Comparison of ENCODE assay signal across 23 cellular contexts in the genomic region with DNA sequence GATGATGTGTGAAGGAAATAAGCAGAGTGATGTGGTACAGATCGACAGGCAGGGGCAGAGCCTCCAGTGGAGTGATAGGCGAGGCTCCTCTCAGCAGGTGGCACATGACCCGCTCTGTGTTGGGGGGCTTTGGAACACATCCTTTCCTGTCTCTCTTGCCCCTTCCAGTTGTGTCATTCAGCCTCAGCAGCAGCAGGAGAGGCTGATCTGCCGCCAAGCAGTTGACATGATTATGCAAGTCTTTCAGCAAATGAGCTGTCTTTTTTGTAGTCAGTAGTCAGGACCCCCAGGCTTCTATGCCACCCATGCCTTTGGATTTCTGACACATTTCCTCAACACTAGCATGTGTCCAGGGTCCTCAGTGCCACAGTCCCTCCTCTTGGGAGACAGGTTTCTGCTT.
DNase-seq lines count a peak whose midpoint lies in the region; ATAC-seq and TF ChIP-seq lines count a peak whose summit lies in the region.
"Had no signal": no experiment of that assay in that cellular context is flagged by ENCODE, and none has a peak within 500 bp of the region (broad histone marks: within the 10 kb centered on the region; RNA-seq: fewer than 3 reads in every experiment).

No MANE protein-coding gene starts in this region.

- no peaks in the 10 kb centered on the region for H3K36me3 Mint-ChIP-seq in osteocyte (ENCODE audit: unreplicated experiment)
- H3K36me3 Mint-ChIP-seq: CD14-positive monocyte; CD4-positive, CD25-positive, alpha-beta regulatory T cell; CD8-positive, alpha-beta memory T cell had no signal

- H3K36me3 ChIP-seq in lung (ENCODE audit: control insufficient read depth in 2 of 2, insufficient read depth in 2 of 2, low read length in 2 of 2), result no peaks in the 10 kb centered on the region
- no peaks in the 10 kb centered on the region for H3K36me3 ChIP-seq in GM23248 (ENCODE audit: low read depth)
- H3K36me3 ChIP-seq: BE2C, BLaER1 had no signal

- H3K27ac ChIP-seq in lung (ENCODE audit: low read depth in 1 of 2, low read length in 1 of 2) (no peak overlapping the region), GM23248 (no peak overlapping the region)
- H3K27ac ChIP-seq: BLaER1 had no signal

- 74 to 87% methylated on average over 4 of the region's 4 CpGs for WGBS in lung, 2 donors
- WGBS in GM23248 (ENCODE audit: low coverage in 1 of 2, low lambda C conversion rate in 2 of 2, missing lambda C conversion rate in 2 of 2), 2 experiments, result 22 to 26% methylated on average over 4 of the region's 4 CpGs

- H3K9ac ChIP-seq in GM23248, result no peak overlapping the region
- H3K9ac ChIP-seq: BLaER1 had no signal

- H3K27ac Mint-ChIP-seq in osteocyte (ENCODE audit: unreplicated experiment), result no peak overlapping the region
- H3K27ac Mint-ChIP-seq: CD14-positive monocyte; CD4-positive, alpha-beta memory T cell; CD4-positive, CD25-positive, alpha-beta regulatory T cell; CD8-positive, alpha-beta memory T cell had no signal

- in situ Hi-C loops in GM23248 (cut with MboI), result no loop called here

- H3F3A ChIP-seq in GM23248 (ENCODE audit: insufficient read depth), result no peaks in the 10 kb centered on the region

- no peak overlapping the region for H3K4me3 Mint-ChIP-seq in osteocyte (ENCODE audit: unreplicated experiment)
- H3K4me3 Mint-ChIP-seq: CD14-positive monocyte; CD4-positive, alpha-beta memory T cell; CD4-positive, CD25-positive, alpha-beta regulatory T cell had no signal

- H3K9me3 ChIP-seq in lung (ENCODE audit: control insufficient read depth in 2 of 2, insufficient read depth in 1 of 2, low read length in 1 of 2), result peaks cover 3 to 23% of the 10 kb centered on the region in 2 donors
- H3K9me3 ChIP-seq in GM23248 (ENCODE audit: low read depth), result no peaks in the 10 kb centered on the region
- H3K9me3 ChIP-seq: BE2C had no signal

- H3K27me3 ChIP-seq in lung (ENCODE audit: control insufficient read depth, insufficient read depth), result no peaks in the 10 kb centered on the region
- H3K27me3 ChIP-seq in GM23248 (replicated peaks; ENCODE audit: insufficient read depth), result no peaks in the 10 kb centered on the region
- H3K27me3 ChIP-seq: BE2C, BLaER1 had no signal

- CTCF ChIA-PET in HEK293T (lab: Yijun Ruan, JAX), result no interaction called here

- H3K4me1 Mint-ChIP-seq in osteocyte (ENCODE audit: unreplicated experiment), result no peaks in the 10 kb centered on the region
- H3K4me1 Mint-ChIP-seq: CD14-positive monocyte; CD4-positive, alpha-beta memory T cell; CD4-positive, CD25-positive, alpha-beta regulatory T cell; CD8-positive, alpha-beta memory T cell had no signal

- no peak overlapping the region for H3K4me2 ChIP-seq in GM23248 (ENCODE audit: unreplicated experiment)
- H3K4me2 ChIP-seq: BLaER1 had no signal

- ATAC-seq in lung (ENCODE audit: insufficient read depth, low FRiP score), result no peak
- ATAC-seq: GM12878 had no signal

- H3K27me3 Mint-ChIP-seq in osteocyte (ENCODE audit: unreplicated experiment), result no peaks in the 10 kb centered on the region

- no peaks in the 10 kb centered on the region for H3K79me2 ChIP-seq in GM23248 (ENCODE audit: insufficient read depth)

- DNase-seq in HEK293T (ENCODE audit: extremely low spot score), result peak; percentile 2
- peak; percentile 24 for DNase-seq in lung (ENCODE audit: low spot score)
- DNase-seq in osteocyte (ENCODE audit: extremely low spot score, unreplicated experiment), result peak; percentile 27
- no peak for DNase-seq in HuH-7 (ENCODE audit: low spot score)
- DNase-seq in GM23248, result no peak
- DNase-seq: 8988T; ACHN; BE2C; C1 segment of cervical spinal cord; CD4-positive, alpha-beta memory T cell; CD4-positive, CD25-positive, alpha-beta regulatory T cell; CD8-positive, alpha-beta memory T cell; COR-L47; DMS 273 treated with DMSO at 0.1 percent for 48 hours; DMS153; DMS53; DMS79; DND-41; EL; GDM1 had no signal

- H3K4me1 ChIP-seq in lung (ENCODE audit: control insufficient read depth in 2 of 2, insufficient read depth in 2 of 2, low read length in 2 of 2), result no peaks in the 10 kb centered on the region
- H3K4me1 ChIP-seq in GM23248 (ENCODE audit: insufficient read depth), result no peaks in the 10 kb centered on the region
- H3K4me1 ChIP-seq: BE2C had no signal

- peaks cover 47% of the 10 kb centered on the region for H3K9me3 Mint-ChIP-seq in osteocyte (ENCODE audit: unreplicated experiment)

- H3K9me2 ChIP-seq in GM23248 (ENCODE audit: insufficient read depth), result no peaks in the 10 kb centered on the region

- no peak for TF ChIP-seq CTCF in lung (IDR thresholded peaks at IDR 0.05; ENCODE audit: control extremely low read depth, extremely low read depth)
- no peak for TF ChIP-seq CTCF in osteocyte (IDR thresholded peaks at IDR 0.05)

- H4K20me1 ChIP-seq in GM23248 (ENCODE audit: insufficient read depth), result no peaks in the 10 kb centered on the region
- H4K20me1 ChIP-seq: BLaER1 had no signal

- H3K4me3 ChIP-seq in lung (no peak overlapping the region), GM23248 (no peak overlapping the region)
- H3K4me3 ChIP-seq: BLaER1, GM12878 had no signal

- H2AFZ ChIP-seq in GM23248, result no peak overlapping the region

- POLR2A ChIA-PET in HEK293T (lab: Yijun Ruan, JAX), result no interaction called here

TF ChIP-seq in HEK293T, 16 proteins besides CTCF, POLR2A, EP300 and RAD21:
- TF ChIP-seq HDGF (IDR thresholded peaks at IDR 0.05; ENCODE audit: borderline replicate concordance) (no peak), SUZ12 (IDR thresholded peaks at IDR 0.05) (no peak), FOXA1 (IDR thresholded peaks at IDR 0.05) (no peak), FOXM1 (IDR thresholded peaks at IDR 0.05; ENCODE audit: borderline replicate concordance) (no peak), BHLHE40 (IDR thresholded peaks at IDR 0.05; ENCODE audit: borderline replicate concordance) (no peak), ZNF384 (IDR thresholded peaks at IDR 0.05) (no peak), TARDBP (IDR thresholded peaks at IDR 0.05) (no peak)
- TF ChIP-seq, protein P1, sequence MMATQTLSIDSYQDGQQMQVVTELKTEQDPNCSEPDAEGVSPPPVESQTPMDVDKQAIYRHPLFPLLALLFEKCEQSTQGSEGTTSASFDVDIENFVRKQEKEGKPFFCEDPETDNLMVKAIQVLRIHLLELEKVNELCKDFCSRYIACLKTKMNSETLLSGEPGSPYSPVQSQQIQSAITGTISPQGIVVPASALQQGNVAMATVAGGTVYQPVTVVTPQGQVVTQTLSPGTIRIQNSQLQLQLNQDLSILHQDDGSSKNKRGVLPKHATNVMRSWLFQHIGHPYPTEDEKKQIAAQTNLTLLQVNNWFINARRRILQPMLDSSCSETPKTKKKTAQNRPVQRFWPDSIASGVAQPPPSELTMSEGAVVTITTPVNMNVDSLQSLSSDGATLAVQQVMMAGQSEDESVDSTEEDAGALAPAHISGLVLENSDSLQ (IDR thresholded peaks at IDR 0.05), result no peak
TF ChIP-seq in HEK293T: peak in this region for 0.

Comparison
In these comparisons a context has a peak if more than half of its experiments do, and no peak if none do; other contexts are left out.
1. DNase-seq: peak in HEK293T (single experiment), lung (single experiment) and osteocyte (single experiment); none in HuH-7 (single experiment) and GM23248 (single experiment).